In the genomic region with DNA sequence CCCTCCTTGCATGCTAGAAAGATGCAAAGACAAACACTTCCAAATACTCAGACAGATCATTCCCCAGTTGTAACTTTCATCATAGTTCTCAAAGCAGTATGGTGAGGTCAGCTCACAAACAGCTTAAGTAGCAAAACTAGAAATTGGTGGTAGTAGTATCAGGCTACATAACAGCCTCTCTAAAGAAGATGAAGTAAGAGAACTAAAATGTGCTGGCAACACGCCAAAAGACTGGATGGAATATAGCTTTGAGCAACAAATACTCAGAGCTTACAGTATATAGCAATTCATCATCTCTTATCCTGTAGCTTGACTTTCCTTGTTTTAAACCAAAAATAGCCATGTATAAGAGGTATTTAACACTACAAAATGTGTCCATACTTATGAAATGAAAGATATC, we compare ENCODE assay signal across 8 cellular contexts. TPM values are rescaled to one million over a fixed set of nuclear protein-coding genes. Genes with fewer than 3 reads are reported as not detected.
A peak's percentile ranks its signal among the peaks of the same experiment; 100 is the strongest.
DNase-seq lines count a peak whose midpoint lies in the region; ATAC-seq and TF ChIP-seq lines count a peak whose summit lies in the region.

No MANE protein-coding gene starts in this region.

- H3K36me3 Mint-ChIP-seq in CD4-positive, alpha-beta memory T cell: peaks cover 27 to 30% of the 10 kb centered on the region in 2 donors
- peaks cover 0 to 38% (median 20%) of the 10 kb centered on the region in 3 donors for H3K36me3 Mint-ChIP-seq in CD8-positive, alpha-beta memory T cell

- H3K4me1 ChIP-seq in SJSA1 (replicated peaks): peaks cover 67% of the 10 kb centered on the region
- H3K4me1 ChIP-seq in heart left ventricle: peaks cover 11 to 88% (median 75%) of the 10 kb centered on the region in 12 donors
- H3K4me1 ChIP-seq in thyroid gland: peaks cover 37 to 55% of the 10 kb centered on the region in 2 donors
- H3K4me1 ChIP-seq in CD4-positive, alpha-beta memory T cell (ENCODE audit: insufficient read depth, low read length): peaks cover 31% of the 10 kb centered on the region
- H3K4me1 ChIP-seq in CD8-positive, alpha-beta memory T cell (ENCODE audit: insufficient read depth, low read length): peaks cover 16% of the 10 kb centered on the region

- no peak overlapping the region for H3K27ac ChIP-seq in SJSA1
- peak overlapping the region; percentile 35 to 84 (median 72) for H3K27ac ChIP-seq in heart left ventricle
- H3K27ac ChIP-seq in thyroid gland: no peak overlapping the region
- H3K27ac ChIP-seq in CD4-positive, alpha-beta memory T cell (ENCODE audit: low read depth, low read length): no peak overlapping the region
- no peak overlapping the region for H3K27ac ChIP-seq in CD8-positive, alpha-beta memory T cell (ENCODE audit: low read depth, low read length)

- no peaks in the 10 kb centered on the region for H3K9me3 Mint-ChIP-seq in CD4-positive, alpha-beta memory T cell
- H3K9me3 Mint-ChIP-seq in CD8-positive, alpha-beta memory T cell: no peaks in the 10 kb centered on the region

- H3K27me3 Mint-ChIP-seq in CD4-positive, alpha-beta memory T cell: no peaks in the 10 kb centered on the region
- H3K27me3 Mint-ChIP-seq in CD8-positive, alpha-beta memory T cell: no peaks in the 10 kb centered on the region

- intact Hi-C loops in heart left ventricle (cut with DNase I): loop anchor here in 5 of 10 donors (1.0 to 5.0 kb wide), 4 partner anchors 33 to 51 kb away; partner anchors contain the start of gene HBEGF (in 1 of the 5)
- intact Hi-C loops in thyroid gland (cut with DNase I): no loop called here
- intact Hi-C loops in CD4-positive, alpha-beta memory T cell (cut with micrococcal nuclease): loop anchor here (5.0 kb wide), 1 partner anchor 38 kb away; no protein-coding TSS in a partner anchor

- H3K9me3 ChIP-seq in SJSA1 (replicated peaks): no peaks in the 10 kb centered on the region
- no peaks in the 10 kb centered on the region for H3K9me3 ChIP-seq in heart left ventricle
- H3K9me3 ChIP-seq in thyroid gland: no peaks in the 10 kb centered on the region
- H3K9me3 ChIP-seq in CD4-positive, alpha-beta memory T cell (ENCODE audit: control insufficient read depth in 1 of 2, low read length in 2 of 2): no peaks in the 10 kb centered on the region
- no peaks in the 10 kb centered on the region for H3K9me3 ChIP-seq in CD8-positive, alpha-beta memory T cell (ENCODE audit: low read length)

- 6 to 18% (median 12%) methylated on average over 1 of the region's 1 CpG for WGBS in heart left ventricle, 4 donors
- 5% methylated on average over 1 of the region's 1 CpG for WGBS in thyroid gland, 2 donors

- peak; percentile 80 to 91 (median 86) for ATAC-seq in heart left ventricle

- peak overlapping the region in 1 of 8 donors; percentile 12 for H3K4me3 Mint-ChIP-seq in CD4-positive, alpha-beta memory T cell
- H3K4me3 Mint-ChIP-seq in CD8-positive, alpha-beta memory T cell: no peak overlapping the region

- TF ChIP-seq CTCF in AG09309 (IDR thresholded peaks at IDR 0.05; ENCODE audit: control insufficient read depth, insufficient read depth, low read depth, low read length, missing control alignments) (no peak), heart left ventricle (IDR thresholded peaks at IDR 0.05) (no peak), thyroid gland (IDR thresholded peaks at IDR 0.05) (no peak)

- TF ChIP-seq POLR2A in heart left ventricle (IDR thresholded peaks at IDR 0.05): no peak
- no peak for TF ChIP-seq POLR2A in thyroid gland (IDR thresholded peaks at IDR 0.05)

- no peaks in the 10 kb centered on the region for H3K27me3 ChIP-seq in SJSA1 (replicated peaks)
- H3K27me3 ChIP-seq in heart left ventricle: no peaks in the 10 kb centered on the region
- H3K27me3 ChIP-seq in thyroid gland: no peaks in the 10 kb centered on the region
- H3K27me3 ChIP-seq in CD4-positive, alpha-beta memory T cell (ENCODE audit: insufficient read depth, low read length): no peaks in the 10 kb centered on the region
- H3K27me3 ChIP-seq in CD8-positive, alpha-beta memory T cell (ENCODE audit: insufficient read depth, low read length, poor library complexity, severe bottlenecking): no peaks in the 10 kb centered on the region

- peaks cover 39 to 55% (median 48%) of the 10 kb centered on the region in 4 donors for H3K4me1 Mint-ChIP-seq in CD4-positive, alpha-beta memory T cell
- peaks cover 33 to 72% (median 65%) of the 10 kb centered on the region in 3 donors for H3K4me1 Mint-ChIP-seq in CD8-positive, alpha-beta memory T cell

- DNase-seq in AG09309 (ENCODE audit: low read depth) (peak; percentile 67), HEK293T (ENCODE audit: extremely low spot score) (peak; percentile 26), SJSA1 (ENCODE audit: low read depth in 1 of 2, low spot score in 2 of 2) (peak; percentile 88 to 91), heart left ventricle (peak in 4 of 5 donors; percentile 55 to 80 (median 73)), thyroid gland (peak; percentile 36 to 45), retina (no peak)
- DNase-seq in CD4-positive, alpha-beta memory T cell: no peak
- DNase-seq in CD8-positive, alpha-beta memory T cell: no peak

- H3K27ac Mint-ChIP-seq in CD4-positive, alpha-beta memory T cell: peak overlapping the region in 1 of 7 donors; percentile 22
- peak overlapping the region in 1 of 8 donors; percentile 11 for H3K27ac Mint-ChIP-seq in CD8-positive, alpha-beta memory T cell

- POLR2A ChIA-PET in HEK293T (lab: Yijun Ruan, JAX): interaction anchor here (2.5 kb wide), 1 partner anchor 50 kb away, joined by 9 read pairs; the partner anchor contains the start of gene HBEGF
- POLR2A ChIA-PET in CD4-positive, alpha-beta memory T cell (lab: Charles Lee; ENCODE audit: partially characterized antibody): no interaction called here
- POLR2A ChIA-PET in CD8-positive, alpha-beta memory T cell (lab: Charles Lee): no interaction called here

- H3K36me3 ChIP-seq in SJSA1 (peaks cover 27% of the 10 kb centered on the region), heart left ventricle (peaks cover 0 to 28% (median 19%) of the 10 kb centered on the region in 9 donors), thyroid gland (no peaks in the 10 kb centered on the region)
- no peaks in the 10 kb centered on the region for H3K36me3 ChIP-seq in CD4-positive, alpha-beta memory T cell (ENCODE audit: insufficient read depth, low read length)
- peaks cover 5% of the 10 kb centered on the region for H3K36me3 ChIP-seq in CD8-positive, alpha-beta memory T cell (ENCODE audit: insufficient read depth, low read length)

- H3K4me3 ChIP-seq in AG09309 (ENCODE audit: control insufficient read depth, low read depth, low read length) (no peak overlapping the region), SJSA1 (no peak overlapping the region), heart left ventricle (no peak overlapping the region), thyroid gland (replicated peaks in 1 of 3) (no peak overlapping the region)
- H3K4me3 ChIP-seq in CD4-positive, alpha-beta memory T cell (ENCODE audit: low read length in 2 of 2): no peak overlapping the region
- no peak overlapping the region for H3K4me3 ChIP-seq in CD8-positive, alpha-beta memory T cell (ENCODE audit: low read length)

- CTCF ChIA-PET in HEK293T (lab: Yijun Ruan, JAX): interaction anchor here (1.0 to 1.9 kb wide), 4 partner anchors 17 to 57 kb away, joined by 3 to 8 read pairs (median 6); partner anchors contain the start of gene HBEGF
- CTCF ChIA-PET in CD4-positive, alpha-beta memory T cell (lab: Charles Lee; ENCODE audit: partially characterized antibody): interaction anchor here (0.8 to 1.3 kb wide), 2 partner anchors 51 to 57 kb away, joined by 4 to 6 read pairs; no protein-coding TSS in a partner anchor
- CTCF ChIA-PET in CD8-positive, alpha-beta memory T cell (lab: Charles Lee): no interaction called here

TF ChIP-seq in HEK293T, 16 proteins besides CTCF, POLR2A, EP300 and RAD21:
- peak; percentile 60 for TF ChIP-seq PKNOX1 (IDR thresholded peaks at IDR 0.05)
- TF ChIP-seq BHLHE40 (IDR thresholded peaks at IDR 0.05; ENCODE audit: borderline replicate concordance): no peak
- TF ChIP-seq ZNF384 (IDR thresholded peaks at IDR 0.05): no peak
- TF ChIP-seq CTBP1 (IDR thresholded peaks at IDR 0.05; ENCODE audit: borderline replicate concordance): peak; percentile 72
- no peak for TF ChIP-seq FOXA1 (IDR thresholded peaks at IDR 0.05)

RNA-seq across cellular contexts. Expression of gene PFDN1, which starts 7.5 kb away (rescaled TPM):
- total RNA-seq in SJSA1 (2014; rRNA removed; shearing (Covaris generic)): 200 and 218 TPM in 2 replicates
- 100 to 1,000 TPM in 1 of 9 donors, 10 to 100 TPM in 8; 53.8 to 130 (median 72.3) TPM for total RNA-seq in heart left ventricle
- polyA plus RNA-seq in heart left ventricle: 100 to 1,000 TPM in 1 of 2 donors, 10 to 100 TPM in 1; 93.8 to 140 TPM
- 100 to 1,000 TPM in 1 of 4 donors, 10 to 100 TPM in 3; 58.2 to 106 (median 87.8) TPM for total RNA-seq in thyroid gland
- 10 to 100 TPM; 24.8 to 26.2 TPM for total RNA-seq in CD4-positive, alpha-beta memory T cell
- 100 to 1,000 TPM; 116 to 223 TPM for polyA plus RNA-seq in CD4-positive, alpha-beta memory T cell
- total RNA-seq in CD8-positive, alpha-beta memory T cell: 10 to 100 TPM; 71.2 to 73.2 TPM
- 115 TPM for polyA plus RNA-seq in CD8-positive, alpha-beta memory T cell

RNA-seq across cellular contexts. Expression of gene HBEGF, which starts 51.0 kb away (rescaled TPM):
- total RNA-seq in SJSA1 (2014; rRNA removed; shearing (Covaris generic)): 44.2 and 46.9 TPM in 2 replicates
- 10 to 100 TPM; 23.6 to 60.1 (median 34.9) TPM for total RNA-seq in heart left ventricle
- 10 to 100 TPM; 18.2 to 50.7 TPM for polyA plus RNA-seq in heart left ventricle
- 10 to 100 TPM in 3 of 4 donors, 1 to 10 TPM in 1; 5.8 to 13.0 (median 12.6) TPM for total RNA-seq in thyroid gland
- under 1 TPM; 0.52 to 0.86 TPM for total RNA-seq in CD4-positive, alpha-beta memory T cell
- 1 to 10 TPM; 1.2 to 2.4 TPM for polyA plus RNA-seq in CD4-positive, alpha-beta memory T cell
- total RNA-seq in CD8-positive, alpha-beta memory T cell: 1 to 10 TPM; 2.1 TPM
- polyA plus RNA-seq in CD8-positive, alpha-beta memory T cell: not detected

Comparison
In these comparisons a context has a peak if more than half of its experiments do, and no peak if none do; other contexts are left out.
1. DNase-seq: peak in AG09309 (single experiment), HEK293T (single experiment), SJSA1 (2 of 2), heart left ventricle (4 of 5) and thyroid gland (2 of 2); none in CD4-positive, alpha-beta memory T cell (0 of 5), retina (single experiment) and CD8-positive, alpha-beta memory T cell (0 of 5).
2. H3K27ac ChIP-seq: peak in heart left ventricle (12 of 12); none in SJSA1 (single experiment), thyroid gland (0 of 3), CD4-positive, alpha-beta memory T cell (single experiment) and CD8-positive, alpha-beta memory T cell (single experiment).